In the genomic region with DNA sequence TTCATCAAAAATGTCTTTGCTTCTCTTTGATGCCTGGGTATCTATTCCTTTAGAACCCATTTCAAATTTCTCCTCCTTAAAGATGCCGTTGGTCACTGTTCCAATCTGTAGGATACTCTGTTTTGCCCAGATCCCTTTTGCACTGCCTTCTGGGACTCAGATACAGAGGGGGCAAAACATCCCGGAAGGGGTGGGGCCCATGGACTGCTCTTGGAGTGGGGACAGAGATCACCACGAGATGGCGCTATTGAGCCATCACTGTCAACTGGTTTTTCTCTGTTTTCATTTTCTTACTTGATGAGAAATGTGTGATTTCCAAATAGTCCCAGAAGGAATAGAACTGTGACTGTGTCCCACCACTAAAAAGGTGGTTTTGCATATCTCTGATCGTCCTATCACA, we compare ENCODE assay signal across 8 cellular contexts.
A peak's percentile ranks its signal among the peaks of the same experiment; 100 is the strongest.
DNase-seq lines count a peak whose midpoint lies in the region; ATAC-seq, FAIRE-seq and TF ChIP-seq lines count a peak whose summit lies in the region.
"Not testable (repeated sequence)": the region's sequence is repeated elsewhere in the genome, so short reads cannot be mapped to it uniquely, and the experiment has no call there.

No MANE protein-coding gene starts in this region.

- H3K36me3 ChIP-seq in BE2C; K562 (ENCODE audit: control insufficient read depth, insufficient read depth, low read length): not testable (repeated sequence)

- CTCF ChIA-PET in WTC11 (lab: Charles Lee); K562 (lab: Yijun Ruan, JAX; ENCODE audit: low intra/inter-chr PET ratio): not testable (repeated sequence)

- not testable (repeated sequence) for H3K4me1 ChIP-seq in BE2C; K562 (replicated peaks in 1 of 2; ENCODE audit: control insufficient read depth in 2 of 2, insufficient read depth in 2 of 2, low read length in 2 of 2); foreskin keratinocyte

- H3K4me3 Mint-ChIP-seq in WTC11, neural crest cell, type B pancreatic cell: not testable (repeated sequence)

- FAIRE-seq in GM19239 (lab: Jason Lieb, UNC) = peak; percentile 58
- FAIRE-seq in K562 (lab: Jason Lieb, UNC) = peak; percentile 96

- not testable (repeated sequence) for H2AFZ ChIP-seq in K562 (ENCODE audit: low read depth, low read length)

- TF ChIP-seq POLR2A in K562 (conservative IDR thresholded peaks at IDR 0.05) = not testable (repeated sequence)

- not testable (repeated sequence) for DNase-seq in BE2C; GM19239 (ENCODE audit: insufficient read length, low spot score); WTC11 (ENCODE audit: low spot score); K562 (ENCODE audit: extremely low read depth in 1 of 4, low spot score in 3 of 4); foreskin keratinocyte; neural crest cell (ENCODE audit: low read depth, low spot score); type B pancreatic cell (ENCODE audit: extremely low spot score, unreplicated experiment)
- peak; percentile 7 for DNase-seq in NCI-H1694 treated with DMSO at 0.1 percent for 48 hours (lab: John Stamatoyannopoulos, UW)

- BruUV-seq in K562 (replicated peaks; lab: Mats Ljungman, UMichigan) = not testable (repeated sequence)

- H3K36me3 Mint-ChIP-seq in WTC11; neural crest cell (ENCODE audit: low read depth); type B pancreatic cell: not testable (repeated sequence)

- not testable (repeated sequence) for H3K4me1 Mint-ChIP-seq in WTC11; neural crest cell; type B pancreatic cell (ENCODE audit: unreplicated experiment)

- TF ChIP-seq EP300 in K562 (IDR thresholded peaks at IDR 0.05; ENCODE audit: low read length) = not testable (repeated sequence)

- not testable (repeated sequence) for H3K9me1 ChIP-seq in K562 (ENCODE audit: control insufficient read depth, insufficient read depth, low read length)

- WGBS in K562 (ENCODE audit: insufficient coverage, low coverage, missing lambda C conversion rate) = 20% methylated on average over 1 of the region's 5 CpGs

- in situ Hi-C loops in K562 (cut with MboI) = not testable (repeated sequence)

- not testable (repeated sequence) for H3K9me3 ChIP-seq in BE2C; K562 (replicated peaks; ENCODE audit: control insufficient read depth, insufficient read depth, low read depth, low read length)

- H3K27ac Mint-ChIP-seq in WTC11; neural crest cell (ENCODE audit: unreplicated experiment); type B pancreatic cell: not testable (repeated sequence)

- H3K27ac ChIP-seq in K562 (ENCODE audit: extremely low read depth, low read depth, low read length); foreskin keratinocyte: not testable (repeated sequence)

- not testable (repeated sequence) for H3K79me2 ChIP-seq in K562 (ENCODE audit: control insufficient read depth, insufficient read depth, low read length)

- not testable (repeated sequence) for H3K9me3 Mint-ChIP-seq in WTC11, neural crest cell, type B pancreatic cell

- POLR2A ChIA-PET in WTC11 (lab: Charles Lee); K562 (lab: Yijun Ruan, JAX): not testable (repeated sequence)

- H3K4me3 ChIP-seq in BE2C (ENCODE audit: low read depth, low read length); K562: not testable (repeated sequence)

- ATAC-seq in WTC11 (peak; percentile 94), K562 (peak; percentile 99), foreskin keratinocyte (peak; percentile 53)

- not testable (repeated sequence) for H3K27me3 ChIP-seq in BE2C; K562 (ENCODE audit: control insufficient read depth in 2 of 2, insufficient read depth in 2 of 2, low read length in 2 of 2); foreskin keratinocyte

- intact Hi-C loops in K562 (cut with micrococcal nuclease) = not testable (repeated sequence)

- H3K27me3 Mint-ChIP-seq in WTC11 (ENCODE audit: low read depth); neural crest cell (ENCODE audit: low read depth); type B pancreatic cell: not testable (repeated sequence)

- TF ChIP-seq RAD21 in K562 (CRISPR knock-in tag; conservative IDR thresholded peaks at IDR 0.05 in 1 of 2, IDR thresholded peaks at IDR 0.05 in 1 of 2) = not testable (repeated sequence)

- H3K4me2 ChIP-seq in K562 (ENCODE audit: insufficient read depth, low read length) = not testable (repeated sequence)

- not testable (repeated sequence) for H4K20me1 ChIP-seq in K562 (replicated peaks; ENCODE audit: control insufficient read depth, insufficient read depth, low read length)

- TF ChIP-seq CTCF in BE2C (IDR thresholded peaks at IDR 0.05; ENCODE audit: low read depth, low read length) = peak; percentile 17; the same call in 1 of the 2 replicates
- 0 out of 2 replicates have a peak, but pooled peaks have one; percentile 19 for TF ChIP-seq CTCF in WTC11 (IDR thresholded peaks at IDR 0.05)
- TF ChIP-seq CTCF in K562 (IDR thresholded peaks at IDR 0.05 in 2 of 3, conservative IDR thresholded peaks at IDR 0.05 in 1 of 3; ENCODE audit: insufficient read depth in 2 of 3, low read depth in 1 of 3, low read length in 3 of 3); foreskin keratinocyte (conservative IDR thresholded peaks at IDR 0.05): not testable (repeated sequence)
- peak; percentile 21 for TF ChIP-seq CTCF in neural crest cell (conservative IDR thresholded peaks at IDR 0.05)
- TF ChIP-seq CTCF in type B pancreatic cell (conservative IDR thresholded peaks at IDR 0.05) = peak; percentile 33

- H3K9ac ChIP-seq in K562 (ENCODE audit: insufficient read depth in 1 of 2, low read depth in 2 of 2, low read length in 2 of 2) = not testable (repeated sequence)
